ENCODE assay signal across 9 cellular contexts in genomic region chr10:132407243-132407746, GRCh38. TPM values are rescaled to one million over a fixed set of nuclear protein-coding genes. Genes with fewer than 3 reads are reported as not detected.
DNase-seq lines count a peak whose midpoint lies in the region; ATAC-seq and TF ChIP-seq lines count a peak whose summit lies in the region.
"Had no signal": no experiment of that assay in that cellular context is flagged by ENCODE, and none has a peak within 500 bp of the region (broad histone marks: within the 10 kb centered on the region; RNA-seq: fewer than 3 reads in every experiment).

No MANE protein-coding gene starts in this region.

- no peak overlapping the region for H2BK12ac ChIP-seq in neuronal stem cell (ENCODE audit: low read length)

- H3K9ac ChIP-seq in neuronal stem cell (ENCODE audit: low read depth, low read length, poor library complexity) (no peak overlapping the region), MM.1S (ENCODE audit: low read length) (no peak overlapping the region)

- no peaks in the 10 kb centered on the region for H3K27me3 ChIP-seq in A673 (replicated peaks; ENCODE audit: insufficient read depth, low read depth, low read length, poor library complexity)
- H3K27me3 ChIP-seq in Peyer's patch: no peaks in the 10 kb centered on the region
- no peaks in the 10 kb centered on the region for H3K27me3 ChIP-seq in neuronal stem cell (ENCODE audit: control insufficient read depth in 3 of 3, insufficient read depth in 3 of 3, low read depth in 1 of 3, low read length in 3 of 3)
- H3K27me3 ChIP-seq in MM.1S (replicated peaks; ENCODE audit: insufficient read depth, low read length): peaks cover 14% of the 10 kb centered on the region

- H2AK5ac ChIP-seq in neuronal stem cell (ENCODE audit: low read depth, low read length): peak overlapping the region; percentile 63

- H3K9me2 ChIP-seq in MM.1S (replicated peaks; ENCODE audit: insufficient read depth, low read length): no peaks in the 10 kb centered on the region

- no peak overlapping the region for H2BK120ac ChIP-seq in neuronal stem cell (ENCODE audit: low read depth, low read length)

- intact Hi-C loops in A673 (cut with micrococcal nuclease; ENCODE audit: unreplicated experiment) (no loop called here), Right ventricle myocardium superior (cut with DNase I) (no loop called here)

- CTCF ChIA-PET in A673 (lab: Charles Lee): no interaction called here

- no peak overlapping the region for H3K4ac ChIP-seq in neuronal stem cell (ENCODE audit: low read length)

- H3K36me3 ChIP-seq in A673 (ENCODE audit: insufficient read depth, low read length, poor library complexity, severe bottlenecking) (peaks cover 15% of the 10 kb centered on the region), Peyer's patch (peaks cover 0 to 24% (median 0%) of the 10 kb centered on the region in 3 donors), neuronal stem cell (replicated peaks in 1 of 2; ENCODE audit: control insufficient read depth in 2 of 2, insufficient read depth in 2 of 2, low read length in 2 of 2) (peaks cover 0 to 20% of the 10 kb centered on the region in 2 donors), MM.1S (replicated peaks; ENCODE audit: insufficient read depth, low read length) (no peaks in the 10 kb centered on the region)

- peak overlapping the region; percentile 25 for H3K14ac ChIP-seq in neuronal stem cell (ENCODE audit: low read length)

- TF ChIP-seq POLR2A in Peyer's patch (IDR thresholded peaks at IDR 0.05) (no peak), erythroblast (IDR thresholded peaks at IDR 0.05; ENCODE audit: low read length) (no peak)

- peaks cover 23% of the 10 kb centered on the region for H3K4me1 ChIP-seq in A673 (ENCODE audit: insufficient read depth, low read length, poor library complexity, severe bottlenecking)
- peaks cover 12 to 48% (median 17%) of the 10 kb centered on the region in 4 donors for H3K4me1 ChIP-seq in Peyer's patch
- peaks cover 6 to 11% of the 10 kb centered on the region in 2 donors for H3K4me1 ChIP-seq in neuronal stem cell (ENCODE audit: control insufficient read depth in 2 of 2, insufficient read depth in 1 of 2, low read depth in 1 of 2, low read length in 2 of 2)
- H3K4me1 ChIP-seq in MM.1S (ENCODE audit: low read length): no peaks in the 10 kb centered on the region

- no peak overlapping the region for H2AFZ ChIP-seq in neuronal stem cell (ENCODE audit: low read length)
- H2AFZ ChIP-seq in MM.1S (ENCODE audit: low read length): no peak overlapping the region

- peak overlapping the region; percentile 5 for H3K18ac ChIP-seq in neuronal stem cell (ENCODE audit: low read length)

- peak overlapping the region; percentile 68 for H3K27ac ChIP-seq in A673 (ENCODE audit: low read depth, low read length, poor library complexity, severe bottlenecking)
- H3K27ac ChIP-seq in Peyer's patch: peak overlapping the region; percentile 57 to 91 (median 86)
- no peak overlapping the region for H3K27ac ChIP-seq in neuronal stem cell (replicated peaks; ENCODE audit: low read length)
- H3K27ac ChIP-seq in MM.1S (ENCODE audit: low read length): no peak overlapping the region

- peak overlapping the region; percentile 14 for H2BK5ac ChIP-seq in neuronal stem cell (ENCODE audit: low read length)

- ATAC-seq in Right ventricle myocardium superior (ENCODE audit: poor library complexity) (peak; percentile 76), HG03469 (IDR thresholded peaks at IDR 0.05; ENCODE audit: unreplicated experiment) (no peak), HG02852 (IDR thresholded peaks at IDR 0.05; ENCODE audit: unreplicated experiment) (no peak)

- H3F3A ChIP-seq in MM.1S (ENCODE audit: insufficient read depth, low read length): no peaks in the 10 kb centered on the region

- H3K4me2 ChIP-seq in neuronal stem cell (ENCODE audit: insufficient read depth, low read length, poor library complexity, severe bottlenecking) (no peak overlapping the region), MM.1S (ENCODE audit: low read depth, low read length) (no peak overlapping the region)

- H3K23ac ChIP-seq in neuronal stem cell (ENCODE audit: low read depth, low read length, poor library complexity): no peak overlapping the region

- H3K4me3 ChIP-seq in A673 (ENCODE audit: low read depth, low read length, poor library complexity, severe bottlenecking) (no peak overlapping the region), Peyer's patch (peak overlapping the region in 2 of 4 donors; percentile 29 to 44), neuronal stem cell (ENCODE audit: low read length in 2 of 2) (no peak overlapping the region), MM.1S (ENCODE audit: low read length) (no peak overlapping the region)

- H3K9me3 ChIP-seq in A673 (ENCODE audit: low read depth, low read length, poor library complexity, severe bottlenecking) (no peaks in the 10 kb centered on the region), Peyer's patch (no peaks in the 10 kb centered on the region), neuronal stem cell (replicated peaks in 1 of 2; ENCODE audit: control insufficient read depth in 2 of 2, insufficient read depth in 1 of 2, low read depth in 1 of 2, low read length in 2 of 2) (no peaks in the 10 kb centered on the region), MM.1S (replicated peaks; ENCODE audit: insufficient read depth, low read length) (no peaks in the 10 kb centered on the region)

- H4K8ac ChIP-seq in neuronal stem cell (ENCODE audit: low read depth, low read length): no peak overlapping the region

- POLR2A ChIA-PET in A673 (lab: Charles Lee; ENCODE audit: low non-redundant PET): no interaction called here

- H3K79me2 ChIP-seq in MM.1S (ENCODE audit: low read length): no peaks in the 10 kb centered on the region

- no CpG with 5 or more reads among the region's 12 CpGs for WGBS in neuronal stem cell (ENCODE audit: extremely low coverage in 2 of 2, insufficient read length in 2 of 2, insufficient replicate concordance in 1 of 2), 2 donors

- H4K20me1 ChIP-seq in MM.1S (ENCODE audit: insufficient read depth, low read length): no peaks in the 10 kb centered on the region

- no peak for TF ChIP-seq CTCF in A673 (conservative IDR thresholded peaks at IDR 0.05; ENCODE audit: low read depth, low read length)
- TF ChIP-seq CTCF in Peyer's patch (IDR thresholded peaks at IDR 0.05): no peak
- no peak for TF ChIP-seq CTCF in MM.1S (IDR thresholded peaks at IDR 0.05; ENCODE audit: low read length)

- H4K91ac ChIP-seq in neuronal stem cell (ENCODE audit: low read depth, low read length, poor library complexity): no peak overlapping the region

- peaks cover 2% of the 10 kb centered on the region for H3K79me1 ChIP-seq in neuronal stem cell (ENCODE audit: low read depth, low read length)

- BruUV-seq in A673 (replicated peaks; lab: Mats Ljungman, UMichigan): no TSS peak

- no peak overlapping the region for H2BK15ac ChIP-seq in neuronal stem cell (ENCODE audit: low read length)

- DNase-seq in A673 (ENCODE audit: low spot score) (no peak), Peyer's patch (peak in 2 of 3 donors; percentile 82 to 85), Right ventricle myocardium superior (peak; percentile 80), neuronal stem cell (ENCODE audit: low spot score) (no peak), MM.1S (no peak), erythroblast (lab: John Stamatoyannopoulos, UW) (no peak)
- DNase-seq: activated CD4-positive, alpha-beta T cell treated with anti-CD3 and anti-CD28 coated beads for 36 hours had no signal

RNA-seq across cellular contexts. Expression of gene PWWP2B, which starts 10.3 kb away (rescaled TPM):
- total RNA-seq in A673 (2021) (18.6 and 21.2 TPM in 2 replicates), Peyer's patch (10 to 100 TPM; 11.4 to 19.2 (median 15.1) TPM), Right ventricle myocardium superior (23.0 TPM)
- 2.1 TPM for polyA plus RNA-seq in neuronal stem cell (2013, experiment 1 of 2)
- 2.0 TPM for polyA plus RNA-seq in neuronal stem cell (2013, experiment 2 of 2)

Comparison
In these comparisons a context has a peak if more than half of its experiments do, and no peak if none do; other contexts are left out.
1. DNase-seq: peak in Peyer's patch (2 of 3) and Right ventricle myocardium superior (single experiment); none in A673 (single experiment), neuronal stem cell (single experiment), MM.1S (single experiment) and erythroblast (0 of 2).
2. H3K27ac ChIP-seq: peak in A673 (single experiment) and Peyer's patch (4 of 4); none in neuronal stem cell (single experiment) and MM.1S (single experiment).